In the genomic region with DNA sequence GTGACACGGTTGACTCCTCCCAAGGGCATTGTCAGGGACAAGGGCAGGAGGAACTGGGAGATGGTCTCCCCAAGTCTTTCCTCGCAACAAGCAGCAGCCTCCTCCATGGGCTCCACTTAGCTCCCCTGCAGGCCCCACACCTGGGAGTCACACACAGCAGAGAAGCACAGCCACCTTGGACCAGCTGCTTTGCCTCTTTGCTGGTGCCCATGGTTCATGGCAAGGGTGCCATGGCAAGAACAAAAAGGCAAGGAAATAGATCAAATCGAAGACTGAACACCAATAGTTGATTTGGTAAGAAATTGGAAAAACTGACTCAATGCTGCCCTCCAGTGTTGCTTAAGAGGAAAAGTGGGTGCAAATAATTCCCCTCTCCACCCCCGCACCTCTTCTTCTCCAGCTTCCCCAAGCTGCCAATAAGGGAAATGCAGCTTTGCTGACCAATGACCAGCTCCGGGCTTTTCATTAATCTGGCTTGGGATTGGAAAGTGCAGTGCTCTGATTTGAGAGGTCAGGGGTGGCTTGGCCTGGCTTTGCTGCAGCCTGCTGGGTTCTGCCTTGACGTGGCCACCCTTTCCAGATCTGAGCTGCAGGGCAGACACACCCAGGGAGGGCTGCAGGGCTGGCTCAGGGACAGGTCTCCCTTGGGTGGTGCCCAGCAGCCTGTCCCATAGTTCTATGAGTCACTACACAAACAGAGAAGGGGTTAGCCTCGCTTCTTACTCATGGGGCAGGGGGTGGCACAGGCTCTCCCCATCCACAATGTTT, we compare ENCODE assay signal across 8 cellular contexts.
DNase-seq lines count a peak whose midpoint lies in the region; ATAC-seq and TF ChIP-seq lines count a peak whose summit lies in the region.

No MANE protein-coding gene starts in this region.

- H3K4me3 ChIP-seq in lung: no peak overlapping the region
- no peak overlapping the region for H3K4me3 ChIP-seq in transverse colon

- TF ChIP-seq CTCF in WTC11 (IDR thresholded peaks at IDR 0.05) (peak; percentile 71), lung (IDR thresholded peaks at IDR 0.05; ENCODE audit: control extremely low read depth, extremely low read depth) (peak; percentile 93), transverse colon (IDR thresholded peaks at IDR 0.05) (peak; percentile 87 to 99 (median 93))

- H3K27ac ChIP-seq in lung (ENCODE audit: low read depth in 1 of 2, low read length in 1 of 2) (peak overlapping the region in 1 of 2 donors; percentile 58), transverse colon (peak overlapping the region; percentile 40 to 67 (median 64))

- TF ChIP-seq POLR2A in transverse colon (IDR thresholded peaks at IDR 0.05): no peak

- H3K4me1 ChIP-seq in lung (ENCODE audit: control insufficient read depth in 2 of 2, insufficient read depth in 2 of 2, low read length in 2 of 2) (peaks cover 0 to 13% of the 10 kb centered on the region in 2 donors), transverse colon (peaks cover 12 to 29% (median 22%) of the 10 kb centered on the region in 4 donors)

- H3K36me3 Mint-ChIP-seq in WTC11: peaks cover 13% of the 10 kb centered on the region
- peaks cover 8% of the 10 kb centered on the region for H3K36me3 Mint-ChIP-seq in effector memory CD8-positive, alpha-beta T cell (ENCODE audit: insufficient read depth)

- H3K9me3 Mint-ChIP-seq in WTC11: peaks cover 23% of the 10 kb centered on the region
- H3K9me3 Mint-ChIP-seq in effector memory CD8-positive, alpha-beta T cell: no peaks in the 10 kb centered on the region

- intact Hi-C loops in transverse colon (cut with DNase I; ENCODE audit: low total_unique reads): loop anchor here (5.0 kb wide), 1 partner anchor 271 kb away; no protein-coding TSS in a partner anchor

- TF ChIP-seq EP300 in transverse colon (IDR thresholded peaks at IDR 0.05; ENCODE audit: low read depth): no peak

- no peaks in the 10 kb centered on the region for H3K27me3 ChIP-seq in lung (ENCODE audit: control insufficient read depth, insufficient read depth)
- H3K27me3 ChIP-seq in transverse colon: peaks cover 5% of the 10 kb centered on the region

- peaks cover 0 to 7% of the 10 kb centered on the region in 2 donors for H3K9me3 ChIP-seq in lung (ENCODE audit: control insufficient read depth in 2 of 2, insufficient read depth in 1 of 2, low read length in 1 of 2)
- peaks cover 3 to 6% of the 10 kb centered on the region in 2 donors for H3K9me3 ChIP-seq in transverse colon

- peak; percentile 17 for ATAC-seq in HG02870 (IDR thresholded peaks at IDR 0.05; ENCODE audit: unreplicated experiment)
- ATAC-seq in WTC11: peak; percentile 76
- ATAC-seq in effector memory CD8-positive, alpha-beta T cell (replicated peaks): peak; percentile 42
- peak; percentile 93 for ATAC-seq in lung (ENCODE audit: insufficient read depth, low FRiP score)

- WGBS in lung, 2 donors: 26 to 31% methylated on average over 7 of the region's 7 CpGs
- WGBS in transverse colon (ENCODE audit: low coverage in 1 of 2), 2 donors: 0 to 22% methylated on average over 1 to 7 of the region's 7 CpGs

- H3K27me3 Mint-ChIP-seq in WTC11 (ENCODE audit: low read depth): peaks cover 23% of the 10 kb centered on the region
- H3K27me3 Mint-ChIP-seq in effector memory CD8-positive, alpha-beta T cell: no peaks in the 10 kb centered on the region

- in situ Hi-C loops in transverse colon (cut with MboI; ENCODE audit: low pct_ligation_motif_present in 1 of 4, low pct_unique_long_range_greater_than_20kb in 1 of 4, low sequenced_read_pairs in 3 of 4): loop anchor here in 2 of 4 donors (5.0 to 10.0 kb wide), 2 partner anchors 154 to 276 kb away; no protein-coding TSS in a partner anchor

- no peak overlapping the region for H3K4me3 Mint-ChIP-seq in WTC11
- peak overlapping the region in 1 of 2 donors; percentile 38 for H3K4me3 Mint-ChIP-seq in effector memory CD8-positive, alpha-beta T cell

- CTCF ChIA-PET in WTC11 (lab: Charles Lee): interaction anchor here (0.5 to 3.7 kb wide), 59 partner anchors 9 to 1219 kb away, joined by 3 to 99 read pairs (median 5); a partner anchor contains a TSS

- H3K4me1 Mint-ChIP-seq in WTC11: peaks cover 5% of the 10 kb centered on the region; the same call in 1 of the 2 replicates
- peaks cover 25 to 29% of the 10 kb centered on the region in 2 donors for H3K4me1 Mint-ChIP-seq in effector memory CD8-positive, alpha-beta T cell (ENCODE audit: low read depth in 2 of 2)

- no peak overlapping the region for H3K27ac Mint-ChIP-seq in WTC11
- H3K27ac Mint-ChIP-seq in effector memory CD8-positive, alpha-beta T cell: no peak overlapping the region

- H3K36me3 ChIP-seq in lung (ENCODE audit: control insufficient read depth in 2 of 2, insufficient read depth in 2 of 2, low read length in 2 of 2) (no peaks in the 10 kb centered on the region), transverse colon (no peaks in the 10 kb centered on the region)

- POLR2A ChIA-PET in WTC11 (lab: Charles Lee): interaction anchor here (0.7 kb wide), 1 partner anchor 240 kb away, joined by 3 read pairs; no protein-coding TSS in a partner anchor

- peak; percentile 24 for DNase-seq in activated gamma-delta T cell treated with Interleukin-2 at 50 U/mL for 16 hours
- DNase-seq in activated gamma-delta T cell (lab: John Stamatoyannopoulos, UW): no peak
- peak; percentile 75 for DNase-seq in NCI-H2171 treated with DMSO at 0.1 percent for 48 hours (lab: John Stamatoyannopoulos, UW)
- peak; percentile 53 for DNase-seq in WTC11 (ENCODE audit: low spot score)
- DNase-seq in effector memory CD8-positive, alpha-beta T cell: peak; percentile 29 to 50 (median 40)
- DNase-seq in lung (ENCODE audit: low spot score): peak; percentile 75
- DNase-seq in transverse colon: peak; percentile 75

TF ChIP-seq in WTC11, 78 proteins besides CTCF, POLR2A, EP300 and RAD21:
- TF ChIP-seq CBFB (CRISPR knock-in tag; IDR thresholded peaks at IDR 0.05; ENCODE audit: low read depth): no peak
- TF ChIP-seq NFYB (CRISPR knock-in tag; conservative IDR thresholded peaks at IDR 0.05; ENCODE audit: low read depth): 0 out of 2 replicates have a peak, but pooled peaks have one; percentile 21

Comparison
In these comparisons a context has a peak if more than half of its experiments do, and no peak if none do; other contexts are left out.
1. ATAC-seq: peak in every context shown above with its lines; median percentile 93 in lung; 76 in WTC11; 42 in effector memory CD8-positive, alpha-beta T cell; 17 in HG02870.